ENCODE assay signal across 8 cellular contexts in genomic region chr6:30907758-30908591, GRCh38. TPM values are rescaled to one million over a fixed set of nuclear protein-coding genes. Genes with fewer than 3 reads are reported as not detected.
DNase-seq lines count a peak whose midpoint lies in the region; ATAC-seq, FAIRE-seq and TF ChIP-seq lines count a peak whose summit lies in the region.

TSS of gene GTF2H4 (plus strand) at chr6:30908207.

- peak; percentile 92 for ATAC-seq in HG03432 (IDR thresholded peaks at IDR 0.05; ENCODE audit: unreplicated experiment)

- peak within 1 kb of the TSS; percentile 87 for H2AFZ ChIP-seq in keratinocyte (ENCODE audit: control insufficient read depth, low read length)

- no peaks in the 10 kb centered on the region for H3K9me1 ChIP-seq in keratinocyte (ENCODE audit: control insufficient read depth, extremely low read depth, insufficient read depth, low read length)

- peak within 1 kb of the TSS; percentile 76 for H3K27ac ChIP-seq in keratinocyte (ENCODE audit: control insufficient read depth, insufficient read depth, low read length)

- peak within 1 kb of the TSS; percentile 94 for H3K9ac ChIP-seq in keratinocyte (ENCODE audit: control insufficient read depth, extremely low read depth, insufficient read depth, low read length)

- TF ChIP-seq CTCF in AG10803 (conservative IDR thresholded peaks at IDR 0.05; ENCODE audit: low read length) (no peak), keratinocyte (optimal IDR thresholded peaks at IDR 0.05 in 1 of 3, IDR thresholded peaks at IDR 0.05 in 1 of 3, conservative IDR thresholded peaks at IDR 0.05 in 1 of 3; ENCODE audit: extremely low read depth in 1 of 3, insufficient read depth in 2 of 3, low read length in 3 of 3) (peak in 1 of 3 experiments; percentile 2)

- DNase-seq in AG10803 (ENCODE audit: low read depth) = peak; percentile 98
- peak; percentile 96 for DNase-seq in NCI-H510A (lab: John Stamatoyannopoulos, UW)
- peak; percentile 91 for DNase-seq in activated CD4-positive, alpha-beta T cell treated with anti-CD3 and anti-CD28 coated beads for 1 hour
- peak; percentile 94 for DNase-seq in cerebellum (ENCODE audit: low spot score)
- DNase-seq in keratinocyte (ENCODE audit: low read depth, low spot score) = peak; percentile 90
- peak; percentile 86 for DNase-seq in stimulated activated CD4-positive, alpha-beta T cell treated with anti-CD3 and anti-CD28 coated beads, Interleukin-15, amount 100 ng/mL, for 1 hour (ENCODE audit: low read depth in 1 of 2, low spot score in 1 of 2)

- H3K4me3 ChIP-seq in AG10803 (ENCODE audit: low read length) (peak within 1 kb of the TSS; percentile 93), keratinocyte (ENCODE audit: control insufficient read depth in 2 of 3, extremely low read depth in 1 of 3, insufficient read depth in 2 of 3, low read depth in 1 of 3, low read length in 3 of 3) (peak within 1 kb of the TSS; percentile 62 to 99 (median 99))

- peaks cover 13% of the 10 kb centered on the region for H3K79me2 ChIP-seq in keratinocyte (ENCODE audit: control insufficient read depth, insufficient read depth, low read length)

- no peaks in the 10 kb centered on the region for H4K20me1 ChIP-seq in keratinocyte (ENCODE audit: control insufficient read depth, extremely low read depth, insufficient read depth, low read length)

- H3K4me1 ChIP-seq in keratinocyte (ENCODE audit: control insufficient read depth, extremely low read depth, insufficient read depth, low read length) = peaks cover 9% of the 10 kb centered on the region

- peak; percentile 70 for FAIRE-seq in keratinocyte (lab: Jason Lieb, UNC)

- no peaks in the 10 kb centered on the region for H3K27me3 ChIP-seq in keratinocyte (ENCODE audit: control insufficient read depth, extremely low read depth, insufficient read depth, low read length)

- dilution Hi-C loops in keratinocyte (cut with MboI; ENCODE audit: extremely low pct_ligation_motif_present, low sequenced_read_pairs) = no loop called here

- H3K4me2 ChIP-seq in keratinocyte (ENCODE audit: control insufficient read depth, extremely low read depth, insufficient read depth, low read depth, low read length) = peak within 1 kb of the TSS; percentile 96

- TF ChIP-seq POLR2A in GM19099 (IDR thresholded peaks at IDR 0.05; ENCODE audit: extremely low read depth, insufficient read length, low read depth) = peak; percentile 55

- H3K36me3 ChIP-seq in keratinocyte (ENCODE audit: control insufficient read depth in 2 of 2, extremely low read depth in 1 of 2, insufficient read depth in 2 of 2, low read length in 2 of 2) = peaks cover 16% of the 10 kb centered on the region in 2 experiments

- H3K9me3 ChIP-seq in keratinocyte (ENCODE audit: control insufficient read depth, low read depth, low read length) = no peaks in the 10 kb centered on the region

RNA-seq across cellular contexts. Expression of gene GTF2H4, which starts in this region (rescaled TPM):
- total RNA-seq in cerebellum = 39.6 TPM
- 34.2 to 44.0 TPM (median 38.7 TPM) in 3 replicates for polyA plus RNA-seq in keratinocyte
- 7.2 TPM for polyA plus RNA-seq in keratinocyte (2011; ENCODE audit: low read depth)
- polyA plus RNA-seq in keratinocyte (2011; cell fraction: cytosol; rRNA removed) = 24.4 and 25.0 TPM in 2 replicates
- polyA plus RNA-seq in keratinocyte (2011; cell fraction: nucleus; rRNA removed) = 68.9 and 72.9 TPM in 2 replicates
- 21.9 and 32.3 TPM in 2 replicates for polyA plus RNA-seq in keratinocyte (2012; ENCODE audit: low replicate concordance)
- polyA minus RNA-seq in keratinocyte = 18.1 to 28.5 TPM (median 19.3 TPM) in 3 replicates
- polyA minus RNA-seq in keratinocyte (2011; cell fraction: cytosol; rRNA and poly(A)+ RNA removed) = 21.5 TPM
- polyA minus RNA-seq in keratinocyte (2011; cell fraction: nucleus; rRNA and poly(A)+ RNA removed) = 22.3 and 29.5 TPM in 2 replicates

Comparison
In these comparisons a context has a peak if more than half of its experiments do, and no peak if none do; other contexts are left out.
1. Peak in every context shown above with its lines: DNase-seq, ATAC-seq, H3K4me3 ChIP-seq and H3K27ac ChIP-seq.